Comparison of ENCODE assay signal across 1 cellular context in genomic region chr7:149161241-149161848, GRCh38.
TF ChIP-seq lines count a peak whose summit lies in the region.

No MANE protein-coding gene starts in this region.

TF ChIP-seq in HCT116, 20 proteins besides CTCF, POLR2A, EP300 and RAD21:
- TF ChIP-seq ZBTB33 (IDR thresholded peaks at IDR 0.05; ENCODE audit: extremely low read depth, insufficient replicate concordance, low read length) (no peak), FOSL1 (IDR thresholded peaks at IDR 0.05; ENCODE audit: low read depth) (peak; percentile 54; the same call in 1 of the 2 replicates), EZH2phosphoT487 (IDR thresholded peaks at IDR 0.05; ENCODE audit: borderline replicate concordance) (no peak), JUND (IDR thresholded peaks at IDR 0.05) (peak; percentile 44; the same call in 1 of the 2 replicates), SP1 (IDR thresholded peaks at IDR 0.05; ENCODE audit: low read depth) (no peak; the same call in 1 of the 2 replicates)
